21 cellular contexts compared by ENCODE assay signal in the genomic region with DNA sequence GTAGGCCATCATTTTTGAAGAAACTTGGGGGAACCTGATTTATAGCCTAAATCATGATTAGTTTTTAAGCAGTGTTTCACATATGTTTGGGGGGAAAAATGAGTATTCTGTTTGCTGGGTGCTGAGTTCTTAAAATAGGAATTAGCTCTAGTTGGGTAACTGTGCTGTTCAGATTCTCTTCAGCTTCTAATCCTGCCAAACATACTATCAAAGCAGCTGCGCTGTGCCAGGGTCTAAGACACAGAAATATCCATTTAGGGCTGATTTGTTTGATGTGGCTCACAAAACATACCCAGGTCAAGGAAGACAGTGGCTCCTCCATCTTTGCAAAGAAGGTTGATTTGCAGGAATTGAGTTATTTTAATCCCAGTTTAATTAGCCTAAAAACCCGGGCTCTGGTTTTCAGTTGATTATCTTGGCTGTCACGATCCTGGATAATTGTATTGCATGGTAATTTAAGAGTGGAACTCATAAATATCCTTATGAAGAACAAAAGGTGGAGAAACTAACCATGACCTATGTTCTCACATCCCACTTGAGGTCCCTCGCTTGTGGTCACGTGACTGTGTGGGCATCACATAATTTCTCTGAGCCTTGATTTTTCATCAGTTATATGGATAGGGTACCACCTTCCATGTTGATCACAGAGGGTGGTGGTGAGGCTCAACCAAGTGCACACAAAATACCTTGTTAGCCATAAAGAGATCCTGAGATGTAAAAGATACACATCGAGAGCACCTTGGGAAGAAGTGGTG. TPM values are rescaled to one million over a fixed set of nuclear protein-coding genes. Genes with fewer than 3 reads are reported as not detected.
DNase-seq lines count a peak whose midpoint lies in the region; ATAC-seq, FAIRE-seq and TF ChIP-seq lines count a peak whose summit lies in the region.
"Had no signal": no experiment of that assay in that cellular context is flagged by ENCODE, and none has a peak within 500 bp of the region (broad histone marks: within the 10 kb centered on the region; RNA-seq: fewer than 3 reads in every experiment).

No MANE protein-coding gene starts in this region.

- peaks cover 62% of the 10 kb centered on the region for H3K4me1 ChIP-seq in CD4-positive, CD25-positive, alpha-beta regulatory T cell (ENCODE audit: control insufficient read depth, insufficient read depth, low read length, poor library complexity, severe bottlenecking)
- H3K4me1 ChIP-seq: uterus had no signal

- H3K27me3 ChIP-seq in CD4-positive, CD25-positive, alpha-beta regulatory T cell (ENCODE audit: control insufficient read depth, insufficient read depth, low read length) = no peaks in the 10 kb centered on the region
- H3K27me3 ChIP-seq: brain microvascular endothelial cell, left lung, uterus had no signal

- H3K36me3 ChIP-seq in CD4-positive, CD25-positive, alpha-beta regulatory T cell (ENCODE audit: control insufficient read depth, insufficient read depth, low read length) = peaks cover 50% of the 10 kb centered on the region
- H3K36me3 ChIP-seq: brain microvascular endothelial cell, uterus had no signal

- no peaks in the 10 kb centered on the region for H3K9me3 Mint-ChIP-seq in CD4-positive, CD25-positive, alpha-beta regulatory T cell
- H3K9me3 Mint-ChIP-seq in activated naive CD8-positive, alpha-beta T cell treated with anti-CD3 and anti-CD28 coated beads for 36 hours = peaks cover 11% of the 10 kb centered on the region
- no peaks in the 10 kb centered on the region for H3K9me3 Mint-ChIP-seq in memory B cell

- peaks cover 44 to 82% (median 71%) of the 10 kb centered on the region in 4 donors for H3K4me1 Mint-ChIP-seq in CD4-positive, CD25-positive, alpha-beta regulatory T cell
- H3K4me1 Mint-ChIP-seq in activated naive CD8-positive, alpha-beta T cell treated with anti-CD3 and anti-CD28 coated beads for 36 hours = peaks cover 82% of the 10 kb centered on the region
- peaks cover 44% of the 10 kb centered on the region for H3K4me1 Mint-ChIP-seq in memory B cell

- ATAC-seq in CD4-positive, CD25-positive, alpha-beta regulatory T cell (ENCODE audit: low read depth in 2 of 2) = no peak
- ATAC-seq in memory B cell (ENCODE audit: low read depth) (no peak), HG03135 (IDR thresholded peaks at IDR 0.05; ENCODE audit: unreplicated experiment) (no peak), GM18502 (IDR thresholded peaks at IDR 0.05; ENCODE audit: poor library complexity, unreplicated experiment) (no peak)
- ATAC-seq: activated naive CD4-positive, alpha-beta T cell treated with anti-CD3 and anti-CD28 coated beads, Interleukin-2, amount 50 U/mL, for 72 hours; left lung had no signal

- H3K27ac Mint-ChIP-seq in CD4-positive, CD25-positive, alpha-beta regulatory T cell = peak overlapping the region; percentile 53 to 97 (median 56)
- H3K27ac Mint-ChIP-seq in activated naive CD8-positive, alpha-beta T cell treated with anti-CD3 and anti-CD28 coated beads for 36 hours = peak overlapping the region; percentile 68
- H3K27ac Mint-ChIP-seq in memory B cell = peak overlapping the region; percentile 74

- no peak for TF ChIP-seq CTCF in D721Med (IDR thresholded peaks at IDR 0.05; ENCODE audit: insufficient read depth, missing control alignments)

- FAIRE-seq in D721Med (lab: Jason Lieb, UNC) = peak; percentile 44
- FAIRE-seq: frontal cortex had no signal

- DNase-seq in CD4-positive, CD25-positive, alpha-beta regulatory T cell = no peak
- DNase-seq in D721Med (ENCODE audit: insufficient read length, low spot score) (no peak), memory B cell (ENCODE audit: low spot score in 2 of 2) (no peak), NCI-H1048 (lab: John Stamatoyannopoulos, UW) (no peak)
- no peak for DNase-seq in activated naive CD8-positive, alpha-beta T cell treated with anti-CD3 and anti-CD28 coated beads for 36 hours
- DNase-seq: activated CD4-positive, alpha-beta T cell treated with anti-CD3 and anti-CD28 coated beads for 1 hour; activated CD8-positive, alpha-beta memory T cell treated with anti-CD3 and anti-CD28 coated beads, Interleukin-2, amount 50 U/mL, for 4 hours; brain microvascular endothelial cell; dermis blood vessel endothelial cell; erythroblast; Kasumi-1; left lung; NCI-H1105 treated with DMSO at 0.1 percent for 48 hours; NCI-H2107; NCI-H524 treated with DMSO at 0.1 percent for 48 hours; stimulated activated CD4-positive, alpha-beta T cell treated with anti-CD3 and anti-CD28 coated beads, Interleukin-2, amount 100 ng/mL, for 24 hours; uterus had no signal

- H3K4me3 ChIP-seq in CD4-positive, CD25-positive, alpha-beta regulatory T cell (ENCODE audit: low read depth, low read length) = no peak overlapping the region
- H3K4me3 ChIP-seq: left lung, uterus had no signal

- peaks cover 32% of the 10 kb centered on the region for H3K36me3 Mint-ChIP-seq in CD4-positive, CD25-positive, alpha-beta regulatory T cell
- peaks cover 66% of the 10 kb centered on the region for H3K36me3 Mint-ChIP-seq in activated naive CD8-positive, alpha-beta T cell treated with anti-CD3 and anti-CD28 coated beads for 36 hours
- peaks cover 29% of the 10 kb centered on the region for H3K36me3 Mint-ChIP-seq in memory B cell

- peak overlapping the region in 2 of 4 donors; percentile 33 to 42 for H3K4me3 Mint-ChIP-seq in CD4-positive, CD25-positive, alpha-beta regulatory T cell
- no peak overlapping the region for H3K4me3 Mint-ChIP-seq in activated naive CD8-positive, alpha-beta T cell treated with anti-CD3 and anti-CD28 coated beads for 36 hours
- H3K4me3 Mint-ChIP-seq in memory B cell = no peak overlapping the region

- peak overlapping the region; percentile 61 for H3K27ac ChIP-seq in CD4-positive, CD25-positive, alpha-beta regulatory T cell (ENCODE audit: insufficient read depth, low read length, poor library complexity, severe bottlenecking)
- H3K27ac ChIP-seq: brain microvascular endothelial cell, left lung, uterus had no signal

- no peaks in the 10 kb centered on the region for H3K9me3 ChIP-seq in CD4-positive, CD25-positive, alpha-beta regulatory T cell (ENCODE audit: control insufficient read depth in 2 of 2, low read length in 2 of 2)
- H3K9me3 ChIP-seq: left lung, uterus had no signal

- H3K27me3 Mint-ChIP-seq in CD4-positive, CD25-positive, alpha-beta regulatory T cell = no peaks in the 10 kb centered on the region
- no peaks in the 10 kb centered on the region for H3K27me3 Mint-ChIP-seq in activated naive CD8-positive, alpha-beta T cell treated with anti-CD3 and anti-CD28 coated beads for 36 hours
- H3K27me3 Mint-ChIP-seq in memory B cell = no peaks in the 10 kb centered on the region

RNA-seq across cellular contexts. Expression of a gene that starts 18.7 kb away (rescaled TPM):
- total RNA-seq in CD4-positive, CD25-positive, alpha-beta regulatory T cell = 357 TPM
- polyA plus RNA-seq in CD4-positive, CD25-positive, alpha-beta regulatory T cell = 100 to 1,000 TPM; 332 to 383 (median 360) TPM
- total RNA-seq in activated naive CD8-positive, alpha-beta T cell treated with anti-CD3 and anti-CD28 coated beads for 36 hours = 100 to 1,000 TPM; 324 to 325 TPM
